1 cellular context compared by ENCODE assay signal in the genomic region with DNA sequence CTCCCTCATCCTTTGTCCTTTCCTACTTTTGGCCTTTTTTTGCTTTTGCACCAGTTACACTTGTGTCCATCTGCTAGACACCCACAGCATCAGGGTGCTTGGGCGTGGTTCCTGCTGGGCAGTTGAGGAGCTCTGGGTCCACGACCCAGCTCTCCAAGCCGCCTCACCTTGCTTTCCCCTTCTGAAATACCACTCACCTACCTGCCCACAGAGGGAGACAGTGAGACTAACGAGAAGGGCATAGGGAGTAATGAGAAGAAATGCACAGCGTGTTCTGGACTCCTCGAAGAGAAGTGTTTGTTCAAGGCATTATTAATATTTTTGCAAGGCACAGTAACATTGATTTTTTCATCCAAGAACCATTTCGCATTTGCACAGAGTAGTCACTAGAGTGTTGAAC.
TF ChIP-seq lines count a peak whose summit lies in the region.

No MANE protein-coding gene starts in this region.

TF ChIP-seq in GM12878, 131 proteins besides CTCF, POLR2A, EP300 and RAD21 (continued from another document):
- TF ChIP-seq, protein P1, sequence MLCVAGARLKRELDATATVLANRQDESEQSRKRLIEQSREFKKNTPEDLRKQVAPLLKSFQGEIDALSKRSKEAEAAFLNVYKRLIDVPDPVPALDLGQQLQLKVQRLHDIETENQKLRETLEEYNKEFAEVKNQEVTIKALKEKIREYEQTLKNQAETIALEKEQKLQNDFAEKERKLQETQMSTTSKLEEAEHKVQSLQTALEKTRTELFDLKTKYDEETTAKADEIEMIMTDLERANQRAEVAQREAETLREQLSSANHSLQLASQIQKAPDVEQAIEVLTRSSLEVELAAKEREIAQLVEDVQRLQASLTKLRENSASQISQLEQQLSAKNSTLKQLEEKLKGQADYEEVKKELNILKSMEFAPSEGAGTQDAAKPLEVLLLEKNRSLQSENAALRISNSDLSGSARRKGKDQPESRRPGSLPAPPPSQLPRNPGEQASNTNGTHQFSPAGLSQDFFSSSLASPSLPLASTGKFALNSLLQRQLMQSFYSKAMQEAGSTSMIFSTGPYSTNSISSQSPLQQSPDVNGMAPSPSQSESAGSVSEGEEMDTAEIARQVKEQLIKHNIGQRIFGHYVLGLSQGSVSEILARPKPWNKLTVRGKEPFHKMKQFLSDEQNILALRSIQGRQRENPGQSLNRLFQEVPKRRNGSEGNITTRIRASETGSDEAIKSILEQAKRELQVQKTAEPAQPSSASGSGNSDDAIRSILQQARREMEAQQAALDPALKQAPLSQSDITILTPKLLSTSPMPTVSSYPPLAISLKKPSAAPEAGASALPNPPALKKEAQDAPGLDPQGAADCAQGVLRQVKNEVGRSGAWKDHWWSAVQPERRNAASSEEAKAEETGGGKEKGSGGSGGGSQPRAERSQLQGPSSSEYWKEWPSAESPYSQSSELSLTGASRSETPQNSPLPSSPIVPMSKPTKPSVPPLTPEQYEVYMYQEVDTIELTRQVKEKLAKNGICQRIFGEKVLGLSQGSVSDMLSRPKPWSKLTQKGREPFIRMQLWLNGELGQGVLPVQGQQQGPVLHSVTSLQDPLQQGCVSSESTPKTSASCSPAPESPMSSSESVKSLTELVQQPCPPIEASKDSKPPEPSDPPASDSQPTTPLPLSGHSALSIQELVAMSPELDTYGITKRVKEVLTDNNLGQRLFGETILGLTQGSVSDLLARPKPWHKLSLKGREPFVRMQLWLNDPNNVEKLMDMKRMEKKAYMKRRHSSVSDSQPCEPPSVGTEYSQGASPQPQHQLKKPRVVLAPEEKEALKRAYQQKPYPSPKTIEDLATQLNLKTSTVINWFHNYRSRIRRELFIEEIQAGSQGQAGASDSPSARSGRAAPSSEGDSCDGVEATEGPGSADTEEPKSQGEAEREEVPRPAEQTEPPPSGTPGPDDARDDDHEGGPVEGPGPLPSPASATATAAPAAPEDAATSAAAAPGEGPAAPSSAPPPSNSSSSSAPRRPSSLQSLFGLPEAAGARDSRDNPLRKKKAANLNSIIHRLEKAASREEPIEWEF (IDR thresholded peaks at IDR 0.05; ENCODE audit: insufficient replicate concordance, low read depth, low read length) = no peak
- TF ChIP-seq, protein P2, sequence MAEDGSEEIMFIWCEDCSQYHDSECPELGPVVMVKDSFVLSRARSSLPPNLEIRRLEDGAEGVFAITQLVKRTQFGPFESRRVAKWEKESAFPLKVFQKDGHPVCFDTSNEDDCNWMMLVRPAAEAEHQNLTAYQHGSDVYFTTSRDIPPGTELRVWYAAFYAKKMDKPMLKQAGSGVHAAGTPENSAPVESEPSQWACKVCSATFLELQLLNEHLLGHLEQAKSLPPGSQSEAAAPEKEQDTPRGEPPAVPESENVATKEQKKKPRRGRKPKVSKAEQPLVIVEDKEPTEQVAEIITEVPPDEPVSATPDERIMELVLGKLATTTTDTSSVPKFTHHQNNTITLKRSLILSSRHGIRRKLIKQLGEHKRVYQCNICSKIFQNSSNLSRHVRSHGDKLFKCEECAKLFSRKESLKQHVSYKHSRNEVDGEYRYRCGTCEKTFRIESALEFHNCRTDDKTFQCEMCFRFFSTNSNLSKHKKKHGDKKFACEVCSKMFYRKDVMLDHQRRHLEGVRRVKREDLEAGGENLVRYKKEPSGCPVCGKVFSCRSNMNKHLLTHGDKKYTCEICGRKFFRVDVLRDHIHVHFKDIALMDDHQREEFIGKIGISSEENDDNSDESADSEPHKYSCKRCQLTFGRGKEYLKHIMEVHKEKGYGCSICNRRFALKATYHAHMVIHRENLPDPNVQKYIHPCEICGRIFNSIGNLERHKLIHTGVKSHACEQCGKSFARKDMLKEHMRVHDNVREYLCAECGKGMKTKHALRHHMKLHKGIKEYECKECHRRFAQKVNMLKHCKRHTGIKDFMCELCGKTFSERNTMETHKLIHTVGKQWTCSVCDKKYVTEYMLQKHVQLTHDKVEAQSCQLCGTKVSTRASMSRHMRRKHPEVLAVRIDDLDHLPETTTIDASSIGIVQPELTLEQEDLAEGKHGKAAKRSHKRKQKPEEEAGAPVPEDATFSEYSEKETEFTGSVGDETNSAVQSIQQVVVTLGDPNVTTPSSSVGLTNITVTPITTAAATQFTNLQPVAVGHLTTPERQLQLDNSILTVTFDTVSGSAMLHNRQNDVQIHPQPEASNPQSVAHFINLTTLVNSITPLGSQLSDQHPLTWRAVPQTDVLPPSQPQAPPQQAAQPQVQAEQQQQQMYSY (CRISPR knock-in tag; IDR thresholded peaks at IDR 0.05) = no peak
- TF ChIP-seq LARP7 (IDR thresholded peaks at IDR 0.05) = no peak
- no peak for TF ChIP-seq MEF2B (IDR thresholded peaks at IDR 0.05; ENCODE audit: partially characterized antibody, poor library complexity, severe bottlenecking)
- TF ChIP-seq CREB1 (IDR thresholded peaks at IDR 0.05; ENCODE audit: low read depth) = no peak
- TF ChIP-seq, protein P3, sequence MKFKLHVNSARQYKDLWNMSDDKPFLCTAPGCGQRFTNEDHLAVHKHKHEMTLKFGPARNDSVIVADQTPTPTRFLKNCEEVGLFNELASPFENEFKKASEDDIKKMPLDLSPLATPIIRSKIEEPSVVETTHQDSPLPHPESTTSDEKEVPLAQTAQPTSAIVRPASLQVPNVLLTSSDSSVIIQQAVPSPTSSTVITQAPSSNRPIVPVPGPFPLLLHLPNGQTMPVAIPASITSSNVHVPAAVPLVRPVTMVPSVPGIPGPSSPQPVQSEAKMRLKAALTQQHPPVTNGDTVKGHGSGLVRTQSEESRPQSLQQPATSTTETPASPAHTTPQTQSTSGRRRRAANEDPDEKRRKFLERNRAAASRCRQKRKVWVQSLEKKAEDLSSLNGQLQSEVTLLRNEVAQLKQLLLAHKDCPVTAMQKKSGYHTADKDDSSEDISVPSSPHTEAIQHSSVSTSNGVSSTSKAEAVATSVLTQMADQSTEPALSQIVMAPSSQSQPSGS (IDR thresholded peaks at IDR 0.05; ENCODE audit: low read length) = no peak
- TF ChIP-seq, protein P4, sequence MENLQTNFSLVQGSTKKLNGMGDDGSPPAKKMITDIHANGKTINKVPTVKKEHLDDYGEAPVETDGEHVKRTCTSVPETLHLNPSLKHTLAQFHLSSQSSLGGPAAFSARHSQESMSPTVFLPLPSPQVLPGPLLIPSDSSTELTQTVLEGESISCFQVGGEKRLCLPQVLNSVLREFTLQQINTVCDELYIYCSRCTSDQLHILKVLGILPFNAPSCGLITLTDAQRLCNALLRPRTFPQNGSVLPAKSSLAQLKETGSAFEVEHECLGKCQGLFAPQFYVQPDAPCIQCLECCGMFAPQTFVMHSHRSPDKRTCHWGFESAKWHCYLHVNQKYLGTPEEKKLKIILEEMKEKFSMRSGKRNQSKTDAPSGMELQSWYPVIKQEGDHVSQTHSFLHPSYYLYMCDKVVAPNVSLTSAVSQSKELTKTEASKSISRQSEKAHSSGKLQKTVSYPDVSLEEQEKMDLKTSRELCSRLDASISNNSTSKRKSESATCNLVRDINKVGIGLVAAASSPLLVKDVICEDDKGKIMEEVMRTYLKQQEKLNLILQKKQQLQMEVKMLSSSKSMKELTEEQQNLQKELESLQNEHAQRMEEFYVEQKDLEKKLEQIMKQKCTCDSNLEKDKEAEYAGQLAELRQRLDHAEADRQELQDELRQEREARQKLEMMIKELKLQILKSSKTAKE (IDR thresholded peaks at IDR 0.05; ENCODE audit: low read depth, poor library complexity, severe bottlenecking) = no peak
- no peak for TF ChIP-seq FOXM1 (IDR thresholded peaks at IDR 0.05; ENCODE audit: low read depth, low read length)
- no peak for TF ChIP-seq NR2C1 (IDR thresholded peaks at IDR 0.05)
- TF ChIP-seq, protein P5, sequence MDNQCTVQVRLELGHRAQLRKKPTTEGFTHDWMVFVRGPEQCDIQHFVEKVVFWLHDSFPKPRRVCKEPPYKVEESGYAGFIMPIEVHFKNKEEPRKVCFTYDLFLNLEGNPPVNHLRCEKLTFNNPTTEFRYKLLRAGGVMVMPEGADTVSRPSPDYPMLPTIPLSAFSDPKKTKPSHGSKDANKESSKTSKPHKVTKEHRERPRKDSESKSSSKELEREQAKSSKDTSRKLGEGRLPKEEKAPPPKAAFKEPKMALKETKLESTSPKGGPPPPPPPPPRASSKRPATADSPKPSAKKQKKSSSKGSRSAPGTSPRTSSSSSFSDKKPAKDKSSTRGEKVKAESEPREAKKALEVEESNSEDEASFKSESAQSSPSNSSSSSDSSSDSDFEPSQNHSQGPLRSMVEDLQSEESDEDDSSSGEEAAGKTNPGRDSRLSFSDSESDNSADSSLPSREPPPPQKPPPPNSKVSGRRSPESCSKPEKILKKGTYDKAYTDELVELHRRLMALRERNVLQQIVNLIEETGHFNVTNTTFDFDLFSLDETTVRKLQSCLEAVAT (IDR thresholded peaks at IDR 0.05) = no peak
- no peak for TF ChIP-seq SMAD1 (IDR thresholded peaks at IDR 0.05; ENCODE audit: low read depth, partially characterized antibody)
